ENCODE assay signal across 28 cellular contexts in genomic region chr18:69388222-69388621, GRCh38. TPM values are rescaled to one million over a fixed set of nuclear protein-coding genes. Genes with fewer than 3 reads are reported as not detected.
"Had no signal": no experiment of that assay in that cellular context is flagged by ENCODE, and none has a peak within 500 bp of the region (broad histone marks: within the 10 kb centered on the region; RNA-seq: fewer than 3 reads in every experiment).

No MANE protein-coding gene starts in this region.

- FAIRE-seq: endometrium, islet of Langerhans, keratinocyte had no signal

- H3K4me3 ChIP-seq: colonic mucosa, esophagus squamous epithelium, gastrocnemius medialis, heart right ventricle, left lung, lower lobe of right lung, mucosa of descending colon had no signal

- H3K27me3 ChIP-seq: colonic mucosa, esophagus squamous epithelium, gastrocnemius medialis, heart right ventricle, left lung had no signal

- H3K27me3 Mint-ChIP-seq: dendritic cell treated with granulocyte-macrophage colony-stimulating factor and Interleukin-4, amounts not matched to agents 40 ng/mL and 50 ng/mL, for 4 days had no signal

- H3K4me3 Mint-ChIP-seq: dendritic cell treated with granulocyte-macrophage colony-stimulating factor and Interleukin-4, amounts not matched to agents 40 ng/mL and 50 ng/mL, for 4 days; effector memory CD8-positive, alpha-beta T cell; endodermal cell; mesothelial cell of epicardium had no signal

- H3K27ac Mint-ChIP-seq: dendritic cell treated with granulocyte-macrophage colony-stimulating factor and Interleukin-4, amounts not matched to agents 40 ng/mL and 50 ng/mL, for 4 days; effector memory CD8-positive, alpha-beta T cell; endodermal cell; mesothelial cell of epicardium had no signal

- H3K27ac ChIP-seq: colonic mucosa, epithelial cell of prostate, esophagus squamous epithelium, gastrocnemius medialis, heart right ventricle, left lung, lower lobe of right lung had no signal

- H3K36me3 ChIP-seq: colonic mucosa, esophagus squamous epithelium, gastrocnemius medialis, heart right ventricle, left lung, lower lobe of right lung had no signal

- DNase-seq: colonic mucosa; cortex of kidney; effector CD8-positive, alpha-beta T cell; effector memory CD8-positive, alpha-beta T cell; endodermal cell; erythroblast; esophagus squamous epithelium; foreskin fibroblast; foreskin melanocyte; gastrocnemius medialis; glutamatergic neuron; head of caudate nucleus; heart right ventricle; hippocampal formation; left cardiac atrium; left lung; left ventricle myocardium superior; lower lobe of right lung; mesenchymal stem cell; mucosa of descending colon had no signal

- H3K4me1 Mint-ChIP-seq: endodermal cell, mesothelial cell of epicardium had no signal

- H3K9me3 ChIP-seq: colonic mucosa, esophagus squamous epithelium, gastrocnemius medialis, heart right ventricle, left lung, lower lobe of right lung, mucosa of descending colon had no signal

- H3K4me1 ChIP-seq: colonic mucosa, esophagus squamous epithelium, gastrocnemius medialis, heart right ventricle, left lung, lower lobe of right lung had no signal

- H3K9me3 Mint-ChIP-seq: dendritic cell treated with granulocyte-macrophage colony-stimulating factor and Interleukin-4, amounts not matched to agents 40 ng/mL and 50 ng/mL, for 4 days; effector memory CD8-positive, alpha-beta T cell; endodermal cell; mesothelial cell of epicardium had no signal

- H3K36me3 Mint-ChIP-seq: mesothelial cell of epicardium had no signal

- ATAC-seq: effector memory CD8-positive, alpha-beta T cell; esophagus mucosa; gastrocnemius medialis; heart right ventricle; left cardiac atrium; left lung; left ventricle myocardium superior; lower lobe of right lung; mucosa of descending colon had no signal

RNA-seq across cellular contexts. Expression of gene DOK6, which starts 12.5 kb away (rescaled TPM):
- total RNA-seq: myocyte had no signal
- polyA plus RNA-seq: keratinocyte had no signal
